14 cellular contexts compared by ENCODE assay signal in genomic region chr12:11830298-11830937, GRCh38.
DNase-seq lines count a peak whose midpoint lies in the region; ATAC-seq and TF ChIP-seq lines count a peak whose summit lies in the region.
"Had no signal": no experiment of that assay in that cellular context is flagged by ENCODE, and none has a peak within 500 bp of the region (broad histone marks: within the 10 kb centered on the region; RNA-seq: fewer than 3 reads in every experiment).

No MANE protein-coding gene starts in this region.

- H3K4me1 Mint-ChIP-seq in stimulated activated memory B cell treated with anti-CD40 and anti-IgM and Interleukin-4, amounts not matched to agents 10 μg/mL and 1 μg/mL and 100 μg/mL, for 72 hours, result peaks cover 49% of the 10 kb centered on the region

- TF ChIP-seq CTCF in left ventricle myocardium inferior (IDR thresholded peaks at IDR 0.05; ENCODE audit: borderline replicate concordance), result no peak

- peak overlapping the region; percentile 80 for H3K27ac ChIP-seq in left ventricle myocardium inferior (replicated peaks)
- H3K27ac ChIP-seq: SJSA1 had no signal

- H3K9me3 Mint-ChIP-seq in stimulated activated memory B cell treated with anti-CD40 and anti-IgM and Interleukin-4, amounts not matched to agents 10 μg/mL and 1 μg/mL and 100 μg/mL, for 72 hours, result no peaks in the 10 kb centered on the region
- H3K9me3 Mint-ChIP-seq: stimulated activated effector memory CD8-positive, alpha-beta T cell treated with anti-CD3 and anti-CD28 coated beads, Interleukin-12 subunit alpha, Interleukin-12 subunit beta, amount 100 ng/mL, for 72 hours had no signal

- no peak overlapping the region for H3K27ac Mint-ChIP-seq in stimulated activated memory B cell treated with anti-CD40 and anti-IgM and Interleukin-4, amounts not matched to agents 10 μg/mL and 1 μg/mL and 100 μg/mL, for 72 hours
- H3K27ac Mint-ChIP-seq: stimulated activated effector memory CD8-positive, alpha-beta T cell treated with anti-CD3 and anti-CD28 coated beads, Interleukin-12 subunit alpha, Interleukin-12 subunit beta, amount 100 ng/mL, for 72 hours had no signal

- H3K9me3 ChIP-seq in left ventricle myocardium inferior (replicated peaks), result no peaks in the 10 kb centered on the region
- H3K9me3 ChIP-seq: SJSA1 had no signal

- no peaks in the 10 kb centered on the region for H3K36me3 ChIP-seq in left ventricle myocardium inferior

- intact Hi-C loops in left ventricle myocardium inferior (cut with micrococcal nuclease), result no loop called here

- peaks cover 36% of the 10 kb centered on the region for H3K36me3 Mint-ChIP-seq in stimulated activated memory B cell treated with anti-CD40 and anti-IgM and Interleukin-4, amounts not matched to agents 10 μg/mL and 1 μg/mL and 100 μg/mL, for 72 hours

- H3K4me3 ChIP-seq in left ventricle myocardium inferior, result peak overlapping the region; percentile 5
- H3K4me3 ChIP-seq: SJSA1 had no signal

- H3K27me3 Mint-ChIP-seq in stimulated activated memory B cell treated with anti-CD40 and anti-IgM and Interleukin-4, amounts not matched to agents 10 μg/mL and 1 μg/mL and 100 μg/mL, for 72 hours, result no peaks in the 10 kb centered on the region

- peaks cover 87% of the 10 kb centered on the region for H3K4me1 ChIP-seq in left ventricle myocardium inferior

- DNase-seq in left ventricle myocardium inferior (no peak), ureter (ENCODE audit: low spot score) (no peak), NCI-H2196 (lab: John Stamatoyannopoulos, UW; ENCODE audit: unreplicated experiment) (no peak)
- DNase-seq: activated CD4-positive, CD25-positive, alpha-beta regulatory T cell; MV-4-11; NCI-H526 treated with DMSO at 0.1 percent for 48 hours; nucleus accumbens had no signal

- no peak overlapping the region for H3K4me3 Mint-ChIP-seq in stimulated activated memory B cell treated with anti-CD40 and anti-IgM and Interleukin-4, amounts not matched to agents 10 μg/mL and 1 μg/mL and 100 μg/mL, for 72 hours
- H3K4me3 Mint-ChIP-seq: stimulated activated effector memory CD8-positive, alpha-beta T cell treated with anti-CD3 and anti-CD28 coated beads, Interleukin-12 subunit alpha, Interleukin-12 subunit beta, amount 100 ng/mL, for 72 hours had no signal

- H3K27me3 ChIP-seq in left ventricle myocardium inferior (ENCODE audit: low read depth), result no peaks in the 10 kb centered on the region
- H3K27me3 ChIP-seq: SJSA1 had no signal

- peak; percentile 33 for ATAC-seq in GM19463 (IDR thresholded peaks at IDR 0.05; ENCODE audit: unreplicated experiment)
- ATAC-seq in SK-N-SH treated with all-trans-retinoic acid at 6 μM for 48 hours, result no peak; the same call in 2 of the 3 replicates
- peak; percentile 56 for ATAC-seq in stimulated activated memory B cell treated with anti-CD40 and anti-IgM and Interleukin-4, amounts not matched to agents 10 μg/mL and 1 μg/mL and 100 μg/mL, for 72 hours
- ATAC-seq in GM19467 (IDR thresholded peaks at IDR 0.05; ENCODE audit: unreplicated experiment), result no peak
- ATAC-seq in GM18870 (IDR thresholded peaks at IDR 0.05; ENCODE audit: unreplicated experiment), result no peak
- ATAC-seq: stimulated activated effector memory CD8-positive, alpha-beta T cell treated with anti-CD3 and anti-CD28 coated beads, Interleukin-12 subunit alpha, Interleukin-12 subunit beta, amount 100 ng/mL, for 72 hours had no signal

TF ChIP-seq in SK-N-SH treated with all-trans-retinoic acid at 6 μM for 48 hours, 23 proteins besides CTCF, POLR2A, EP300 and RAD21:
- TF ChIP-seq TCF4 (CRISPR knock-in tag; IDR thresholded peaks at IDR 0.05; ENCODE audit: borderline replicate concordance), result no peak
- no peak for TF ChIP-seq CREB5 (CRISPR knock-in tag; IDR thresholded peaks at IDR 0.05; ENCODE audit: low read depth)
- TF ChIP-seq ZNF70 (CRISPR knock-in tag; IDR thresholded peaks at IDR 0.05), result peak; percentile 56; the same call in 1 of the 2 replicates

Comparison
In these comparisons a context has a peak if more than half of its experiments do, and no peak if none do; other contexts are left out.
1. ATAC-seq: peak in GM19463 (single experiment) and stimulated activated memory B cell treated with anti-CD40 and anti-IgM and Interleukin-4, amounts not matched to agents 10 μg/mL and 1 μg/mL and 100 μg/mL, for 72 hours (single experiment); none in SK-N-SH treated with all-trans-retinoic acid at 6 μM for 48 hours (single experiment), GM19467 (single experiment) and GM18870 (single experiment).